In the genomic region with DNA sequence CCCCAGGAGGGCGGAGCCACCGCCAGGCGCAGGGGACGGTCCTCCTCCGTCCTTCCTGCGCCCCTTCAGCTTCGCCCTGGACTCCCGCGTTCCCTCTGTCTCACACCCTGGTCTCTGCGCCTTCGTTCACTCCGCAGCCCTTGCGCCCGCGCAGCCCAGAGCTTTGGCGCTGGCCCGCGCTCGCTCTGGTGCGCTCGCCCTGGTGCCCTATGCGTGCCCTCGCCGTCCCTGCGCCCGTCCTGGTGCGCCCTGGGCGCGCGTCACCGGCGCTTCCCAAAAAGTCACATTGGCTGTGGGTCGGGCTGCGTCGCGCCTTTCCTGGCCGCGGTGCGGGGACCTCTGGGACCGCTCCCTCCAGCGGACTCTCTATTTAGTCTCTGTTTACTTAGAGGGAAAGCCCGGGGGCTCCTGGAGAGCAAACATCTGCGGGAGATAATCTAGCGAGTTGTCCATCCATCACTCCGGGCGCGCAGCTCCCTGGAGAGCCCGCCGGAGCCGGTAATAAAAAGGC, we compare ENCODE assay signal across 1 cellular context.
TF ChIP-seq lines count a peak whose summit lies in the region.

No MANE protein-coding gene starts in this region.

TF ChIP-seq in HEK293, 187 proteins besides CTCF, POLR2A, EP300 and RAD21 (continued from another document):
- TF ChIP-seq, protein P1, sequence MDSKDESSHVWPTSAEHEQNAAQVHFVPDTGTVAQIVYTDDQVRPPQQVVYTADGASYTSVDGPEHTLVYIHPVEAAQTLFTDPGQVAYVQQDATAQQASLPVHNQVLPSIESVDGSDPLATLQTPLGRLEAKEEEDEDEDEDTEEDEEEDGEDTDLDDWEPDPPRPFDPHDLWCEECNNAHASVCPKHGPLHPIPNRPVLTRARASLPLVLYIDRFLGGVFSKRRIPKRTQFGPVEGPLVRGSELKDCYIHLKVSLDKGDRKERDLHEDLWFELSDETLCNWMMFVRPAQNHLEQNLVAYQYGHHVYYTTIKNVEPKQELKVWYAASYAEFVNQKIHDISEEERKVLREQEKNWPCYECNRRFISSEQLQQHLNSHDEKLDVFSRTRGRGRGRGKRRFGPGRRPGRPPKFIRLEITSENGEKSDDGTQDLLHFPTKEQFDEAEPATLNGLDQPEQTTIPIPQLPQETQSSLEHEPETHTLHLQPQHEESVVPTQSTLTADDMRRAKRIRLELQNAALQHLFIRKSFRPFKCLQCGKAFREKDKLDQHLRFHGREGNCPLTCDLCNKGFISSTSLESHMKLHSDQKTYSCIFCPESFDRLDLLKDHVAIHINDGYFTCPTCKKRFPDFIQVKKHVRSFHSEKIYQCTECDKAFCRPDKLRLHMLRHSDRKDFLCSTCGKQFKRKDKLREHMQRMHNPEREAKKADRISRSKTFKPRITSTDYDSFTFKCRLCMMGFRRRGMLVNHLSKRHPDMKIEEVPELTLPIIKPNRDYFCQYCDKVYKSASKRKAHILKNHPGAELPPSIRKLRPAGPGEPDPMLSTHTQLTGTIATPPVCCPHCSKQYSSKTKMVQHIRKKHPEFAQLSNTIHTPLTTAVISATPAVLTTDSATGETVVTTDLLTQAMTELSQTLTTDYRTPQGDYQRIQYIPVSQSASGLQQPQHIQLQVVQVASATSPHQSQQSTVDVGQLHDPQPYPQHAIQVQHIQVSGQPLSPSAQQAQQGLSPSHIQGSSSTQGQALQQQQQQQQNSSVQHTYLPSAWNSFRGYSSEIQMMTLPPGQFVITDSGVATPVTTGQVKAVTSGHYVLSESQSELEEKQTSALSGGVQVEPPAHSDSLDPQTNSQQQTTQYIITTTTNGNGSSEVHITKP (tag by site-specific recombination; IDR thresholded peaks at IDR 0.05): no peak
- TF ChIP-seq ZEB2 (tag by site-specific recombination; IDR thresholded peaks at IDR 0.05): no peak
- TF ChIP-seq, protein P2, sequence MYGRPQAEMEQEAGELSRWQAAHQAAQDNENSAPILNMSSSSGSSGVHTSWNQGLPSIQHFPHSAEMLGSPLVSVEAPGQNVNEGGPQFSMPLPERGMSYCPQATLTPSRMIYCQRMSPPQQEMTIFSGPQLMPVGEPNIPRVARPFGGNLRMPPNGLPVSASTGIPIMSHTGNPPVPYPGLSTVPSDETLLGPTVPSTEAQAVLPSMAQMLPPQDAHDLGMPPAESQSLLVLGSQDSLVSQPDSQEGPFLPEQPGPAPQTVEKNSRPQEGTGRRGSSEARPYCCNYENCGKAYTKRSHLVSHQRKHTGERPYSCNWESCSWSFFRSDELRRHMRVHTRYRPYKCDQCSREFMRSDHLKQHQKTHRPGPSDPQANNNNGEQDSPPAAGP (tag by site-specific recombination; IDR thresholded peaks at IDR 0.05): peak; percentile 74; the same call in 1 of the 2 replicates
- 0 out of 2 replicates have a peak, but pooled peaks have one; percentile 28 for TF ChIP-seq ZNF596 (tag by site-specific recombination; IDR thresholded peaks at IDR 0.05)
- no peak for TF ChIP-seq ZNF692 (tag by site-specific recombination; IDR thresholded peaks at IDR 0.05)
- 0 out of 2 replicates have a peak, but pooled peaks have one; percentile 5 for TF ChIP-seq SP2 (tag by site-specific recombination; IDR thresholded peaks at IDR 0.05)
- TF ChIP-seq ZNF843 (tag by site-specific recombination; IDR thresholded peaks at IDR 0.05): no peak
- TF ChIP-seq SCRT1 (tag by site-specific recombination; IDR thresholded peaks at IDR 0.05; ENCODE audit: borderline replicate concordance): no peak
- TF ChIP-seq ZNF433 (tag by site-specific recombination; IDR thresholded peaks at IDR 0.05; ENCODE audit: low read depth): no peak
- TF ChIP-seq OSR2 (tag by site-specific recombination; IDR thresholded peaks at IDR 0.05): peak; percentile 37; the same call in 1 of the 2 replicates
- no peak for TF ChIP-seq KLF16 (tag by site-specific recombination; IDR thresholded peaks at IDR 0.05)
- TF ChIP-seq ZBTB8A (tag by site-specific recombination; IDR thresholded peaks at IDR 0.05): peak; percentile 91
- no peak for TF ChIP-seq MZF1 (tag by site-specific recombination; IDR thresholded peaks at IDR 0.05; ENCODE audit: borderline replicate concordance)
- TF ChIP-seq, protein P3, sequence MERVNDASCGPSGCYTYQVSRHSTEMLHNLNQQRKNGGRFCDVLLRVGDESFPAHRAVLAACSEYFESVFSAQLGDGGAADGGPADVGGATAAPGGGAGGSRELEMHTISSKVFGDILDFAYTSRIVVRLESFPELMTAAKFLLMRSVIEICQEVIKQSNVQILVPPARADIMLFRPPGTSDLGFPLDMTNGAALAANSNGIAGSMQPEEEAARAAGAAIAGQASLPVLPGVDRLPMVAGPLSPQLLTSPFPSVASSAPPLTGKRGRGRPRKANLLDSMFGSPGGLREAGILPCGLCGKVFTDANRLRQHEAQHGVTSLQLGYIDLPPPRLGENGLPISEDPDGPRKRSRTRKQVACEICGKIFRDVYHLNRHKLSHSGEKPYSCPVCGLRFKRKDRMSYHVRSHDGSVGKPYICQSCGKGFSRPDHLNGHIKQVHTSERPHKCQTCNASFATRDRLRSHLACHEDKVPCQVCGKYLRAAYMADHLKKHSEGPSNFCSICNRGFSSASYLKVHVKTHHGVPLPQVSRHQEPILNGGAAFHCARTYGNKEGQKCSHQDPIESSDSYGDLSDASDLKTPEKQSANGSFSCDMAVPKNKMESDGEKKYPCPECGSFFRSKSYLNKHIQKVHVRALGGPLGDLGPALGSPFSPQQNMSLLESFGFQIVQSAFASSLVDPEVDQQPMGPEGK (tag by site-specific recombination; IDR thresholded peaks at IDR 0.05): no peak
- peak; percentile 94 for TF ChIP-seq GLIS1 (tag by site-specific recombination; IDR thresholded peaks at IDR 0.05)
- TF ChIP-seq ZNF654 (tag by site-specific recombination; IDR thresholded peaks at IDR 0.05; ENCODE audit: low read depth): no peak
- TF ChIP-seq ZNF629 (tag by site-specific recombination; IDR thresholded peaks at IDR 0.05): no peak
- no peak for TF ChIP-seq ZNF660 (tag by site-specific recombination; IDR thresholded peaks at IDR 0.05)
TF ChIP-seq in HEK293: peak in this region for 13.
